ENCODE assay signal across 28 cellular contexts in the genomic region with DNA sequence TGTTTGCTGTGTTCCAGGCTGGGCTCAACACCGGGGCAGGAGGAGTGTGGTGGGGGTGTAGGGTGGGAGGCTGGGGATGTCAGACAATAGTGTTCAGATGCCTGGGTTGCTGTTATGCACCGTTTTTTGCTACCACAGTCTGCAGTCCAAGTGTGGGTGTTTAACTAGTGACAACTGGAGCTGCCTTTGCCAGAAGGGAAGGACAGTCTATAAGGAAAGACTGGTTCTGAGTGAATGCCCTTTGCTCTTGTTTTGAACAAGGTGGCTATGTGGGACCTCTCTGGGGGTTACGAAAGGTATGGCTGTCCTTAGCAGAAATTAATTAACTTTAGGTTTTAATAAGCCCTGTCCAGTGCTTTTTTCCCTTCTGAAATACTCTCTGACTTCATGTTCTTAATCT.
"Had no signal": no experiment of that assay in that cellular context is flagged by ENCODE, and none has a peak within 500 bp of the region (broad histone marks: within the 10 kb centered on the region; RNA-seq: fewer than 3 reads in every experiment).

No MANE protein-coding gene starts in this region.

- ATAC-seq: Panc1, Right ventricle myocardium inferior had no signal

- H3K9me3 Mint-ChIP-seq: activated naive CD4-positive, alpha-beta T cell treated with anti-CD3 and anti-CD28 coated beads, Interleukin-2, amount 10 ng/mL, durations not matched to agents 7 days and 5 days had no signal

- H3K27ac ChIP-seq: breast epithelium, SK-N-MC, VCaP had no signal

- H3K4me3 Mint-ChIP-seq: activated CD4-positive, alpha-beta memory T cell treated with anti-CD3 and anti-CD28 coated beads for 36 hours; activated CD4-positive, alpha-beta T cell treated with anti-CD3 and anti-CD28 coated beads, Interleukin-2, amount 10 ng/mL, durations not matched to agents 7 days and 5 days; activated naive CD4-positive, alpha-beta T cell treated with anti-CD3 and anti-CD28 coated beads, Interleukin-2, amount 10 ng/mL, durations not matched to agents 7 days and 5 days; activated naive CD8-positive, alpha-beta T cell treated with anti-CD3 and anti-CD28 coated beads for 36 hours; activated T-cell treated with anti-CD3 and anti-CD28 coated beads, Interleukin-2, amount 50 U/mL, for 4 hours had no signal

- DNase-seq: activated CD4-positive, alpha-beta memory T cell treated with anti-CD3 and anti-CD28 coated beads for 36 hours; activated CD4-positive, alpha-beta T cell treated with anti-CD3 and anti-CD28 coated beads, Interleukin-2, amount 10 ng/mL, durations not matched to agents 7 days and 5 days; activated CD4-positive, CD25-positive, alpha-beta regulatory T cell; activated CD8-positive, alpha-beta memory T cell treated with anti-CD3 and anti-CD28 coated beads for 24 hours; activated gamma-delta T cell treated with Interleukin-2 at 50 U/mL for 16 hours; activated naive CD4-positive, alpha-beta T cell treated with anti-CD3 and anti-CD28 coated beads, Interleukin-2, amount 10 ng/mL, durations not matched to agents 7 days and 5 days; activated naive CD8-positive, alpha-beta T cell treated with anti-CD3 and anti-CD28 coated beads for 36 hours; activated T-cell treated with anti-CD3 and anti-CD28 coated beads, Interleukin-2, amount 50 U/mL, for 4 hours; caudate nucleus; MG63; MV-4-11; NCI-H1092 treated with DMSO at 0.1 percent for 48 hours; NCI-H1417 treated with DMSO at 0.1 percent for 48 hours; NCI-H1694; NCI-H2029; NCI-H2107; NCI-H2171 treated with DMSO at 0.1 percent for 48 hours; NCI-H345; NCI-H510A; NCI-H69; NK-92 treated with Interleukin-12 subunit alpha and Interleukin-12 subunit beta, amount 100 ng/mL, for 24 hours; OCI-M1; RPMI8226 had no signal

- H3K27ac Mint-ChIP-seq: activated CD4-positive, alpha-beta memory T cell treated with anti-CD3 and anti-CD28 coated beads for 36 hours; activated CD4-positive, alpha-beta T cell treated with anti-CD3 and anti-CD28 coated beads, Interleukin-2, amount 10 ng/mL, durations not matched to agents 7 days and 5 days; activated naive CD4-positive, alpha-beta T cell treated with anti-CD3 and anti-CD28 coated beads, Interleukin-2, amount 10 ng/mL, durations not matched to agents 7 days and 5 days; activated naive CD8-positive, alpha-beta T cell treated with anti-CD3 and anti-CD28 coated beads for 36 hours had no signal

- H3K4me1 Mint-ChIP-seq: activated CD4-positive, alpha-beta T cell treated with anti-CD3 and anti-CD28 coated beads, Interleukin-2, amount 10 ng/mL, durations not matched to agents 7 days and 5 days; activated naive CD4-positive, alpha-beta T cell treated with anti-CD3 and anti-CD28 coated beads, Interleukin-2, amount 10 ng/mL, durations not matched to agents 7 days and 5 days; activated naive CD8-positive, alpha-beta T cell treated with anti-CD3 and anti-CD28 coated beads for 36 hours had no signal

- H3K27me3 Mint-ChIP-seq: activated CD4-positive, alpha-beta memory T cell treated with anti-CD3 and anti-CD28 coated beads for 36 hours; activated CD4-positive, alpha-beta T cell treated with anti-CD3 and anti-CD28 coated beads, Interleukin-2, amount 10 ng/mL, durations not matched to agents 7 days and 5 days; activated naive CD4-positive, alpha-beta T cell treated with anti-CD3 and anti-CD28 coated beads, Interleukin-2, amount 10 ng/mL, durations not matched to agents 7 days and 5 days; activated naive CD8-positive, alpha-beta T cell treated with anti-CD3 and anti-CD28 coated beads for 36 hours had no signal
